ENCODE assay signal across 8 cellular contexts in genomic region chr15:63212050-63212973, GRCh38. TPM values are rescaled to one million over a fixed set of nuclear protein-coding genes. Genes with fewer than 3 reads are reported as not detected.
DNase-seq lines count a peak whose midpoint lies in the region; ATAC-seq and TF ChIP-seq lines count a peak whose summit lies in the region.

No MANE protein-coding gene starts in this region.

- H3K4me1 ChIP-seq in CD8-positive, alpha-beta memory T cell (ENCODE audit: insufficient read depth, low read length), result peaks cover 68% of the 10 kb centered on the region
- peaks cover 0 to 22% (median 4%) of the 10 kb centered on the region in 4 donors for H3K4me1 ChIP-seq in tibial artery

- H3K4me3 ChIP-seq in CD8-positive, alpha-beta memory T cell (ENCODE audit: low read length), result no peak overlapping the region
- no peak overlapping the region for H3K4me3 ChIP-seq in tibial artery

- peaks cover 68 to 90% (median 76%) of the 10 kb centered on the region in 3 donors for H3K4me1 Mint-ChIP-seq in CD8-positive, alpha-beta memory T cell
- peaks cover 65% of the 10 kb centered on the region for H3K4me1 Mint-ChIP-seq in T-helper 2 cell treated with Interferon-gamma antibody and Interleukin-4, amounts not matched to agents 5 μg/mL and 100 μg/mL, for 36 hours (ENCODE audit: low read depth)

- no peaks in the 10 kb centered on the region for H3K27me3 Mint-ChIP-seq in CD8-positive, alpha-beta memory T cell
- H3K27me3 Mint-ChIP-seq in T-helper 2 cell treated with Interferon-gamma antibody and Interleukin-4, amounts not matched to agents 5 μg/mL and 100 μg/mL, for 36 hours (ENCODE audit: low read depth), result no peaks in the 10 kb centered on the region

- ATAC-seq in GM21825 (IDR thresholded peaks at IDR 0.05; ENCODE audit: unreplicated experiment) (peak; percentile 59), Right ventricle myocardium superior (ENCODE audit: poor library complexity) (peak; percentile 49)

- H3K4me3 Mint-ChIP-seq in CD8-positive, alpha-beta memory T cell, result peak overlapping the region; percentile 15 to 73 (median 55)
- peak overlapping the region; percentile 75 for H3K4me3 Mint-ChIP-seq in T-helper 2 cell treated with Interferon-gamma antibody and Interleukin-4, amounts not matched to agents 5 μg/mL and 100 μg/mL, for 36 hours

- intact Hi-C loops in Right ventricle myocardium superior (cut with DNase I) (no loop called here), tibial artery (cut with DNase I; ENCODE audit: low total_unique reads) (no loop called here)

- peaks cover 3% of the 10 kb centered on the region for H3K36me3 ChIP-seq in CD8-positive, alpha-beta memory T cell (ENCODE audit: insufficient read depth, low read length)
- H3K36me3 ChIP-seq in tibial artery, result no peaks in the 10 kb centered on the region

- H3K9me3 Mint-ChIP-seq in CD8-positive, alpha-beta memory T cell, result no peaks in the 10 kb centered on the region
- H3K9me3 Mint-ChIP-seq in T-helper 2 cell treated with Interferon-gamma antibody and Interleukin-4, amounts not matched to agents 5 μg/mL and 100 μg/mL, for 36 hours, result no peaks in the 10 kb centered on the region

- CTCF ChIA-PET in CD8-positive, alpha-beta memory T cell (lab: Charles Lee), result interaction anchor here (0.6 to 2.8 kb wide), 3 partner anchors 15 to 285 kb away, joined by 3 to 8 read pairs (median 6); no protein-coding TSS in a partner anchor

- H3K36me3 Mint-ChIP-seq in CD8-positive, alpha-beta memory T cell, result peaks cover 0 to 17% (median 5%) of the 10 kb centered on the region in 3 donors
- H3K36me3 Mint-ChIP-seq in T-helper 2 cell treated with Interferon-gamma antibody and Interleukin-4, amounts not matched to agents 5 μg/mL and 100 μg/mL, for 36 hours (ENCODE audit: low read depth), result peaks cover 21% of the 10 kb centered on the region

- DNase-seq in CD8-positive, alpha-beta memory T cell, result no peak
- DNase-seq in T-helper 2 cell treated with Interferon-gamma antibody and Interleukin-4, amounts not matched to agents 5 μg/mL and 100 μg/mL, for 36 hours (ENCODE audit: low spot score), result peak; percentile 30
- DNase-seq in Right ventricle myocardium superior (no peak), tibial artery (no peak), kidney tubule cell (ENCODE audit: low spot score) (no peak), UCSD-AML1 (lab: John Stamatoyannopoulos, UW; ENCODE audit: unreplicated experiment) (no peak), putamen (ENCODE audit: low spot score) (no peak)

- no peaks in the 10 kb centered on the region for H3K9me3 ChIP-seq in CD8-positive, alpha-beta memory T cell (ENCODE audit: low read length)
- H3K9me3 ChIP-seq in tibial artery, result no peaks in the 10 kb centered on the region

- no peak for TF ChIP-seq CTCF in tibial artery (IDR thresholded peaks at IDR 0.05)

- peak overlapping the region; percentile 61 to 93 (median 79) for H3K27ac Mint-ChIP-seq in CD8-positive, alpha-beta memory T cell
- H3K27ac Mint-ChIP-seq in T-helper 2 cell treated with Interferon-gamma antibody and Interleukin-4, amounts not matched to agents 5 μg/mL and 100 μg/mL, for 36 hours, result peak overlapping the region; percentile 95

- no peaks in the 10 kb centered on the region for H3K27me3 ChIP-seq in CD8-positive, alpha-beta memory T cell (ENCODE audit: insufficient read depth, low read length, poor library complexity, severe bottlenecking)
- no peaks in the 10 kb centered on the region for H3K27me3 ChIP-seq in tibial artery

- H3K27ac ChIP-seq in CD8-positive, alpha-beta memory T cell (ENCODE audit: low read depth, low read length), result peak overlapping the region; percentile 11
- H3K27ac ChIP-seq in tibial artery, result peak overlapping the region; percentile 42 to 55

- POLR2A ChIA-PET in CD8-positive, alpha-beta memory T cell (lab: Charles Lee), result interaction anchor here (1.2 to 2.3 kb wide), 3 partner anchors 17 to 20 kb away, joined by 3 to 18 read pairs (median 4); no protein-coding TSS in a partner anchor

RNA-seq across cellular contexts. Expression of gene RAB8B, which starts 22.9 kb away (rescaled TPM):
- total RNA-seq in CD8-positive, alpha-beta memory T cell, result 100 to 1,000 TPM; 165 to 169 TPM
- 52.9 TPM for polyA plus RNA-seq in CD8-positive, alpha-beta memory T cell
- 10.0 TPM for total RNA-seq in Right ventricle myocardium superior

RNA-seq across cellular contexts. Expression of gene RPS27L, which starts 55.0 kb away (rescaled TPM):
- total RNA-seq in CD8-positive, alpha-beta memory T cell, result 100 to 1,000 TPM; 214 to 221 TPM
- 193 TPM for polyA plus RNA-seq in CD8-positive, alpha-beta memory T cell
- 179 TPM for total RNA-seq in Right ventricle myocardium superior

Comparison
In these comparisons a context has a peak if more than half of its experiments do, and no peak if none do; other contexts are left out.
1. RNA of gene RAB8B, which starts 22.9 kb away (total RNA-seq): 165 to 169 TPM in CD8-positive, alpha-beta memory T cell; 10.0 TPM in Right ventricle myocardium superior (single experiment); every median in the first group is over 10 times any median in the second.